Comparison of ENCODE assay signal across 22 cellular contexts in genomic region chr12:49335118-49335954, GRCh38. TPM values are rescaled to one million over a fixed set of nuclear protein-coding genes. Genes with fewer than 3 reads are reported as not detected.
DNase-seq lines count a peak whose midpoint lies in the region; ATAC-seq, FAIRE-seq and TF ChIP-seq lines count a peak whose summit lies in the region.
"Had no signal": no experiment of that assay in that cellular context is flagged by ENCODE, and none has a peak within 500 bp of the region (broad histone marks: within the 10 kb centered on the region; RNA-seq: fewer than 3 reads in every experiment).

No MANE protein-coding gene starts in this region.

- TF ChIP-seq POLR2A in HepG2 (IDR thresholded peaks at IDR 0.05; ENCODE audit: insufficient read depth in 1 of 2, low read depth in 2 of 2, low read length in 2 of 2) (no peak), sigmoid colon (IDR thresholded peaks at IDR 0.05) (no peak)

- no peak overlapping the region for H3K4me3 Mint-ChIP-seq in activated CD4-positive, alpha-beta T cell treated with anti-CD3 and anti-CD28 coated beads, Interleukin-2, amount 10 ng/mL, durations not matched to agents 7 days and 5 days
- H3K4me3 Mint-ChIP-seq in T-helper 17 cell = peak overlapping the region; percentile 21

- intact Hi-C loops in HepG2 (cut with micrococcal nuclease; ENCODE audit: unreplicated experiment) (no loop called here), sigmoid colon (cut with DNase I) (loop anchor here (5.0 kb wide), 1 partner anchor 48 kb away; no protein-coding TSS in a partner anchor)

- no peak for DNase-seq in activated CD4-positive, alpha-beta T cell treated with anti-CD3 and anti-CD28 coated beads, Interleukin-2, amount 10 ng/mL, durations not matched to agents 7 days and 5 days
- DNase-seq in activated CD4-positive, alpha-beta T cell treated with anti-CD3 and anti-CD28 coated beads, Interleukin-2, amount 50 U/mL, for 48 hours = no peak
- DNase-seq in T-helper 17 cell = no peak
- no peak for DNase-seq in HepG2 (ENCODE audit: low spot score)
- peak; percentile 42 for DNase-seq in sigmoid colon
- DNase-seq in NCI-H446 (lab: John Stamatoyannopoulos, UW) = no peak
- DNase-seq: activated CD4-positive, alpha-beta T cell treated with anti-CD3 and anti-CD28 coated beads, Interleukin-2, amount 50 U/mL, for 4 hours; DMS79; Kasumi-1; left colon; NCI-H1105 treated with DMSO at 0.1 percent for 48 hours; NCI-H82; PC-3 had no signal

- no peaks in the 10 kb centered on the region for H3K9me3 ChIP-seq in T-helper 17 cell (ENCODE audit: control insufficient read depth, low read length, poor library complexity, severe bottlenecking)
- no peaks in the 10 kb centered on the region for H3K9me3 ChIP-seq in HepG2 (ENCODE audit: low read length)
- no peaks in the 10 kb centered on the region for H3K9me3 ChIP-seq in sigmoid colon
- H3K9me3 ChIP-seq: A549, tibial nerve had no signal

- no peak for TF ChIP-seq RAD21 in HepG2 (CRISPR knock-in tag; IDR thresholded peaks at IDR 0.05)

- CTCF ChIA-PET in activated CD4-positive, alpha-beta T cell treated with anti-CD3 and anti-CD28 coated beads, Interleukin-2, amount 10 ng/mL, durations not matched to agents 7 days and 5 days (lab: Charles Lee) = interaction anchor here (1.0 to 4.6 kb wide), 4 partner anchors 11 to 246 kb away, joined by 3 to 29 read pairs (median 5); partner anchors contain the start of gene TROAP
- CTCF ChIA-PET in HepG2 (lab: Yijun Ruan, JAX; ENCODE audit: low intra/inter-chr PET ratio, low total read pairs) = interaction anchor here (1.3 kb wide), 1 partner anchor 46 kb away, joined by 4 read pairs; no protein-coding TSS in a partner anchor

- H3K27me3 ChIP-seq in HepG2 (ENCODE audit: control insufficient read depth in 1 of 2, insufficient read depth in 2 of 2, low read length in 2 of 2) (peaks cover 2 to 47% of the 10 kb centered on the region in 2 experiments; a peak in 4 of 5 replicates), sigmoid colon (peaks cover 37 to 97% (median 63%) of the 10 kb centered on the region in 3 donors)

- peaks cover 34% of the 10 kb centered on the region for H3K4me1 Mint-ChIP-seq in activated CD4-positive, alpha-beta T cell treated with anti-CD3 and anti-CD28 coated beads, Interleukin-2, amount 10 ng/mL, durations not matched to agents 7 days and 5 days
- peaks cover 24% of the 10 kb centered on the region for H3K4me1 Mint-ChIP-seq in T-helper 17 cell

- POLR2A ChIA-PET in activated CD4-positive, alpha-beta T cell treated with anti-CD3 and anti-CD28 coated beads, Interleukin-2, amount 10 ng/mL, durations not matched to agents 7 days and 5 days (lab: Charles Lee) = no interaction called here
- POLR2A ChIA-PET in HepG2 (lab: Yijun Ruan, JAX) = interaction anchor here (1.0 kb wide), 1 partner anchor 12 kb away, joined by 3 read pairs; no protein-coding TSS in a partner anchor

- no TSS peak for BruUV-seq in HepG2 (replicated peaks; lab: Mats Ljungman, UMichigan)

- H3K9ac ChIP-seq in HepG2 (ENCODE audit: insufficient read depth, low read depth, low read length) = no peak overlapping the region

- peaks cover 75% of the 10 kb centered on the region for H3K27me3 Mint-ChIP-seq in activated CD4-positive, alpha-beta T cell treated with anti-CD3 and anti-CD28 coated beads, Interleukin-2, amount 10 ng/mL, durations not matched to agents 7 days and 5 days
- H3K27me3 Mint-ChIP-seq in T-helper 17 cell = peaks cover 75% of the 10 kb centered on the region

- no peak overlapping the region for H2AFZ ChIP-seq in HepG2 (ENCODE audit: low read length)

- no peaks in the 10 kb centered on the region for H3K9me3 Mint-ChIP-seq in activated CD4-positive, alpha-beta T cell treated with anti-CD3 and anti-CD28 coated beads, Interleukin-2, amount 10 ng/mL, durations not matched to agents 7 days and 5 days

- TF ChIP-seq EP300 in HepG2 (IDR thresholded peaks at IDR 0.05; ENCODE audit: low read depth in 2 of 2, low read length in 2 of 2) (no peak), HepG2 (CRISPR knock-in tag; IDR thresholded peaks at IDR 0.05; ENCODE audit: borderline replicate concordance) (no peak), sigmoid colon (IDR thresholded peaks at IDR 0.05) (no peak)

- ATAC-seq in T-helper 17 cell (no peak), HepG2 (no peak), HG03442 (IDR thresholded peaks at IDR 0.05; ENCODE audit: unreplicated experiment) (no peak), HG02981 (IDR thresholded peaks at IDR 0.05; ENCODE audit: unreplicated experiment) (no peak)
- ATAC-seq: A549, left colon, PC-3 had no signal

- H3K36me3 ChIP-seq in HepG2 (replicated peaks in 1 of 2; ENCODE audit: control insufficient read depth in 1 of 2, insufficient read depth in 2 of 2, low read length in 2 of 2) (peaks cover 2 to 6% of the 10 kb centered on the region in 2 experiments; a peak in 2 of 5 replicates), sigmoid colon (no peaks in the 10 kb centered on the region)
- H3K36me3 ChIP-seq: tibial nerve had no signal

- 70% methylated on average over 16 of the region's 16 CpGs for WGBS in HepG2 (ENCODE audit: low lambda C conversion rate)
- whole genome bisulfite sequencing in sigmoid colon, 2 donors = 56 to 70% methylated on average over 16 of the region's 16 CpGs

- in situ Hi-C loops in HepG2 (cut with HindIII; ENCODE audit: extremely low pct_ligation_motif_present, low pct_unique_long_range_greater_than_20kb) = no loop called here

- peaks cover 30% of the 10 kb centered on the region for H3K4me1 ChIP-seq in HepG2 (ENCODE audit: insufficient read depth, low read length)
- peaks cover 0 to 33% (median 23%) of the 10 kb centered on the region in 4 donors for H3K4me1 ChIP-seq in sigmoid colon

- H3K27ac Mint-ChIP-seq in activated CD4-positive, alpha-beta T cell treated with anti-CD3 and anti-CD28 coated beads, Interleukin-2, amount 10 ng/mL, durations not matched to agents 7 days and 5 days = peak overlapping the region; percentile 61
- no peak overlapping the region for H3K27ac Mint-ChIP-seq in T-helper 17 cell
- H3K27ac Mint-ChIP-seq: CD14-positive monocyte had no signal

- no peak for FAIRE-seq in HepG2 (lab: Jason Lieb, UNC)
- FAIRE-seq: A549, GM18507, H54 had no signal

- H3K27ac ChIP-seq in HepG2 (ENCODE audit: extremely low read length, insufficient read depth, low read length) (no peak overlapping the region), sigmoid colon (no peak overlapping the region)
- H3K27ac ChIP-seq: tibial nerve had no signal

- no peaks in the 10 kb centered on the region for H3K79me2 ChIP-seq in HepG2 (ENCODE audit: insufficient read depth, low read length)

- H3K36me3 Mint-ChIP-seq in activated CD4-positive, alpha-beta T cell treated with anti-CD3 and anti-CD28 coated beads, Interleukin-2, amount 10 ng/mL, durations not matched to agents 7 days and 5 days (ENCODE audit: low read depth) = peaks cover 20% of the 10 kb centered on the region
- H3K36me3 Mint-ChIP-seq in T-helper 17 cell (ENCODE audit: low read depth) = peaks cover 2% of the 10 kb centered on the region

- H4K20me1 ChIP-seq in HepG2 (ENCODE audit: insufficient read depth, low read length) = no peaks in the 10 kb centered on the region

- TF ChIP-seq CTCF in HepG2 (CRISPR knock-in tag; IDR thresholded peaks at IDR 0.05) (no peak), sigmoid colon (IDR thresholded peaks at IDR 0.05) (no peak)

- H3K4me3 ChIP-seq in HepG2 (replicated peaks in 1 of 3; ENCODE audit: insufficient read depth in 1 of 3, low read depth in 2 of 3, low read length in 3 of 3) (no peak overlapping the region), sigmoid colon (no peak overlapping the region)
- H3K4me3 ChIP-seq: tibial nerve had no signal

- H3K4me2 ChIP-seq in HepG2 (ENCODE audit: low read depth, low read length) = no peak overlapping the region

RNA-seq across cellular contexts. Expression of gene C1QL4, which starts 1.7 kb away (rescaled TPM):
- total RNA-seq in activated CD4-positive, alpha-beta T cell treated with anti-CD3 and anti-CD28 coated beads, Interleukin-2, amount 10 ng/mL, durations not matched to agents 7 days and 5 days = not detected
- total RNA-seq in T-helper 17 cell (not detected), HepG2 (2016; rRNA removed; fragmentation: Illumina TruSeq; extraction: Trizol) (not detected in 2 replicates), sigmoid colon (not detected)
- total RNA-seq in HepG2 (2016; cell fraction: cytosol; rRNA removed; fragmentation: Illumina TruSeq; extraction: Trizol; ENCODE audit: low read depth) = not detected in 2 replicates
- not detected in 2 replicates for total RNA-seq in HepG2 (2016; cell fraction: insoluble cytoplasmic fraction; rRNA removed; fragmentation: Illumina TruSeq; extraction: Trizol)
- total RNA-seq in HepG2 (2016; cell fraction: membrane; rRNA removed; fragmentation: Illumina TruSeq; extraction: Trizol) = not detected in 2 replicates
- total RNA-seq in HepG2 (2016; cell fraction: nucleus; rRNA removed; fragmentation: Illumina TruSeq; extraction: Trizol) = not detected in 2 replicates
- polyA plus RNA-seq in HepG2 (2011; rRNA removed) (0.03 TPM in 2 replicates), sigmoid colon (under 1 TPM in 1 of 3 donors, not detected in 2; 0.03 TPM)
- polyA plus RNA-seq in HepG2 (2011; cell fraction: cytosol; rRNA removed) = 0.06 and 0.08 TPM in 2 replicates
- 0.07 TPM in 1 of 2 replicates, not detected in the other for polyA plus RNA-seq in HepG2 (2011; cell fraction: nucleus; rRNA removed)
- 0.07 and 0.12 TPM in 2 replicates for polyA plus RNA-seq in HepG2 (2012)
- not detected in 2 replicates for polyA plus RNA-seq in HepG2 (2016; cell fraction: cytosol; fragmentation: Illumina TruSeq; extraction: Trizol; ENCODE audit: low read depth)
- not detected in 2 replicates for polyA plus RNA-seq in HepG2 (2016; cell fraction: insoluble cytoplasmic fraction; fragmentation: Illumina TruSeq; extraction: Trizol; ENCODE audit: low read depth)
- not detected in 2 replicates for polyA plus RNA-seq in HepG2 (2016; cell fraction: membrane; fragmentation: Illumina TruSeq; extraction: Trizol; ENCODE audit: low read depth)
- polyA plus RNA-seq in HepG2 (2016; cell fraction: nucleus; fragmentation: Illumina TruSeq; extraction: Trizol; ENCODE audit: insufficient read depth, low read depth) = not detected in 2 replicates
- 0.09 TPM in 1 of 2 replicates, not detected in the other for polyA minus RNA-seq in HepG2 (2011; rRNA and poly(A)+ RNA removed; ENCODE audit: low replicate concordance)
- polyA minus RNA-seq in HepG2 (2011; cell fraction: cytosol; rRNA and poly(A)+ RNA removed) = not detected in 2 replicates
- polyA minus RNA-seq in HepG2 (2011; cell fraction: nucleus; rRNA and poly(A)+ RNA removed) = not detected in 2 replicates
- total RNA-seq: fibroblast of villous mesenchyme, left colon, tibial nerve had no signal
- polyA plus RNA-seq: CD14-positive monocyte had no signal

RNA-seq across cellular contexts. Expression of gene DNAJC22, which starts 11.4 kb away (rescaled TPM):
- total RNA-seq in activated CD4-positive, alpha-beta T cell treated with anti-CD3 and anti-CD28 coated beads, Interleukin-2, amount 10 ng/mL, durations not matched to agents 7 days and 5 days = not detected
- total RNA-seq in T-helper 17 cell = not detected
- 23.0 and 31.7 TPM in 2 replicates for total RNA-seq in HepG2 (2016; rRNA removed; fragmentation: Illumina TruSeq; extraction: Trizol)
- total RNA-seq in HepG2 (2016; cell fraction: cytosol; rRNA removed; fragmentation: Illumina TruSeq; extraction: Trizol; ENCODE audit: low read depth) = 8.6 and 10.6 TPM in 2 replicates
- 28.2 and 31.3 TPM in 2 replicates for total RNA-seq in HepG2 (2016; cell fraction: insoluble cytoplasmic fraction; rRNA removed; fragmentation: Illumina TruSeq; extraction: Trizol)
- total RNA-seq in HepG2 (2016; cell fraction: membrane; rRNA removed; fragmentation: Illumina TruSeq; extraction: Trizol) = 31.0 and 32.2 TPM in 2 replicates
- 18.7 and 28.7 TPM in 2 replicates for total RNA-seq in HepG2 (2016; cell fraction: nucleus; rRNA removed; fragmentation: Illumina TruSeq; extraction: Trizol)
- polyA plus RNA-seq in HepG2 (2011; rRNA removed) = 25.2 and 25.3 TPM in 2 replicates
- 21.8 and 23.4 TPM in 2 replicates for polyA plus RNA-seq in HepG2 (2011; cell fraction: cytosol; rRNA removed)
- 17.7 and 19.2 TPM in 2 replicates for polyA plus RNA-seq in HepG2 (2011; cell fraction: nucleus; rRNA removed)
- 12.3 and 19.2 TPM in 2 replicates for polyA plus RNA-seq in HepG2 (2012)
- polyA plus RNA-seq in HepG2 (2016; cell fraction: cytosol; fragmentation: Illumina TruSeq; extraction: Trizol; ENCODE audit: low read depth) = 8.0 and 8.6 TPM in 2 replicates
- 23.5 TPM in 2 replicates for polyA plus RNA-seq in HepG2 (2016; cell fraction: insoluble cytoplasmic fraction; fragmentation: Illumina TruSeq; extraction: Trizol; ENCODE audit: low read depth)
- polyA plus RNA-seq in HepG2 (2016; cell fraction: membrane; fragmentation: Illumina TruSeq; extraction: Trizol; ENCODE audit: low read depth) = 19.8 and 20.5 TPM in 2 replicates
- polyA plus RNA-seq in HepG2 (2016; cell fraction: nucleus; fragmentation: Illumina TruSeq; extraction: Trizol; ENCODE audit: insufficient read depth, low read depth) = 33.4 and 37.4 TPM in 2 replicates
- polyA minus RNA-seq in HepG2 (2011; rRNA and poly(A)+ RNA removed; ENCODE audit: low replicate concordance) = 5.2 and 42.6 TPM in 2 replicates
- 11.0 and 11.7 TPM in 2 replicates for polyA minus RNA-seq in HepG2 (2011; cell fraction: cytosol; rRNA and poly(A)+ RNA removed)
- 13.9 and 17.5 TPM in 2 replicates for polyA minus RNA-seq in HepG2 (2011; cell fraction: nucleus; rRNA and poly(A)+ RNA removed)
- under 1 TPM in 3 of 4 donors, not detected in 1; under 0.01 to 0.28 (median 0.16) TPM for total RNA-seq in sigmoid colon
- polyA plus RNA-seq in sigmoid colon = 10 to 100 TPM in 1 of 3 donors, 1 to 10 TPM in 2; 4.6 to 12.8 (median 7.8) TPM
- total RNA-seq: tibial nerve had no signal
- polyA plus RNA-seq: CD14-positive monocyte had no signal

RNA-seq across cellular contexts. Expression of gene TROAP, which starts 12.3 kb away (rescaled TPM):
- 100 to 1,000 TPM; 111 to 115 TPM for total RNA-seq in activated CD4-positive, alpha-beta T cell treated with anti-CD3 and anti-CD28 coated beads, Interleukin-2, amount 10 ng/mL, durations not matched to agents 7 days and 5 days
- under 1 TPM in 1 of 2 donors, not detected in 1; 0.55 TPM for total RNA-seq in T-helper 17 cell
- 27.0 and 30.9 TPM in 2 replicates for total RNA-seq in HepG2 (2016; rRNA removed; fragmentation: Illumina TruSeq; extraction: Trizol)
- total RNA-seq in HepG2 (2016; cell fraction: cytosol; rRNA removed; fragmentation: Illumina TruSeq; extraction: Trizol; ENCODE audit: low read depth) = 39.0 and 40.8 TPM in 2 replicates
- 23.8 and 32.4 TPM in 2 replicates for total RNA-seq in HepG2 (2016; cell fraction: insoluble cytoplasmic fraction; rRNA removed; fragmentation: Illumina TruSeq; extraction: Trizol)
- 29.7 and 31.6 TPM in 2 replicates for total RNA-seq in HepG2 (2016; cell fraction: membrane; rRNA removed; fragmentation: Illumina TruSeq; extraction: Trizol)
- 29.6 and 32.8 TPM in 2 replicates for total RNA-seq in HepG2 (2016; cell fraction: nucleus; rRNA removed; fragmentation: Illumina TruSeq; extraction: Trizol)
- polyA plus RNA-seq in HepG2 (2011; rRNA removed) = 14.8 and 22.5 TPM in 2 replicates
- polyA plus RNA-seq in HepG2 (2011; cell fraction: cytosol; rRNA removed) = 5.9 and 12.4 TPM in 2 replicates
- 41.8 and 61.6 TPM in 2 replicates for polyA plus RNA-seq in HepG2 (2011; cell fraction: nucleus; rRNA removed)
- 10.3 and 16.7 TPM in 2 replicates for polyA plus RNA-seq in HepG2 (2012)
- polyA plus RNA-seq in HepG2 (2016; cell fraction: cytosol; fragmentation: Illumina TruSeq; extraction: Trizol; ENCODE audit: low read depth) = 31.5 and 36.5 TPM in 2 replicates
- 34.0 and 36.9 TPM in 2 replicates for polyA plus RNA-seq in HepG2 (2016; cell fraction: insoluble cytoplasmic fraction; fragmentation: Illumina TruSeq; extraction: Trizol; ENCODE audit: low read depth)
- 22.9 and 31.7 TPM in 2 replicates for polyA plus RNA-seq in HepG2 (2016; cell fraction: membrane; fragmentation: Illumina TruSeq; extraction: Trizol; ENCODE audit: low read depth)
- 91.9 and 95.0 TPM in 2 replicates for polyA plus RNA-seq in HepG2 (2016; cell fraction: nucleus; fragmentation: Illumina TruSeq; extraction: Trizol; ENCODE audit: insufficient read depth, low read depth)
- 20.0 and 123 TPM in 2 replicates for polyA minus RNA-seq in HepG2 (2011; rRNA and poly(A)+ RNA removed; ENCODE audit: low replicate concordance)
- 6.9 and 7.2 TPM in 2 replicates for polyA minus RNA-seq in HepG2 (2011; cell fraction: cytosol; rRNA and poly(A)+ RNA removed)
- 28.0 and 47.6 TPM in 2 replicates for polyA minus RNA-seq in HepG2 (2011; cell fraction: nucleus; rRNA and poly(A)+ RNA removed)
- total RNA-seq in sigmoid colon = under 1 TPM in 1 of 4 donors, not detected in 3; 0.36 TPM
- 10 to 100 TPM in 1 of 3 donors, 1 to 10 TPM in 2; 4.8 to 25.7 (median 5.1) TPM for polyA plus RNA-seq in sigmoid colon
- polyA plus RNA-seq: CD14-positive monocyte had no signal

RNA-seq across cellular contexts. Expression of gene SPATS2, which starts 31.9 kb away (rescaled TPM):
- total RNA-seq in activated CD4-positive, alpha-beta T cell treated with anti-CD3 and anti-CD28 coated beads, Interleukin-2, amount 10 ng/mL, durations not matched to agents 7 days and 5 days = 10 to 100 TPM; 12.8 to 20.3 TPM
- 1 to 10 TPM; 5.2 TPM for total RNA-seq in T-helper 17 cell
- total RNA-seq in HepG2 (2016; rRNA removed; fragmentation: Illumina TruSeq; extraction: Trizol) = 19.3 and 27.2 TPM in 2 replicates
- total RNA-seq in HepG2 (2016; cell fraction: cytosol; rRNA removed; fragmentation: Illumina TruSeq; extraction: Trizol; ENCODE audit: low read depth) = 20.9 and 21.2 TPM in 2 replicates
- 19.2 and 23.0 TPM in 2 replicates for total RNA-seq in HepG2 (2016; cell fraction: insoluble cytoplasmic fraction; rRNA removed; fragmentation: Illumina TruSeq; extraction: Trizol)
- 22.6 and 23.1 TPM in 2 replicates for total RNA-seq in HepG2 (2016; cell fraction: membrane; rRNA removed; fragmentation: Illumina TruSeq; extraction: Trizol)
- 16.9 and 19.5 TPM in 2 replicates for total RNA-seq in HepG2 (2016; cell fraction: nucleus; rRNA removed; fragmentation: Illumina TruSeq; extraction: Trizol)
- polyA plus RNA-seq in HepG2 (2011; rRNA removed) = 24.9 and 28.1 TPM in 2 replicates
- polyA plus RNA-seq in HepG2 (2011; cell fraction: cytosol; rRNA removed) = 16.7 and 21.9 TPM in 2 replicates
- polyA plus RNA-seq in HepG2 (2011; cell fraction: nucleus; rRNA removed) = 15.8 and 19.7 TPM in 2 replicates
- 13.4 and 17.4 TPM in 2 replicates for polyA plus RNA-seq in HepG2 (2012)
- polyA plus RNA-seq in HepG2 (2016; cell fraction: cytosol; fragmentation: Illumina TruSeq; extraction: Trizol; ENCODE audit: low read depth) = 5.2 and 7.9 TPM in 2 replicates
- 30.6 and 32.3 TPM in 2 replicates for polyA plus RNA-seq in HepG2 (2016; cell fraction: insoluble cytoplasmic fraction; fragmentation: Illumina TruSeq; extraction: Trizol; ENCODE audit: low read depth)
- 16.0 and 17.8 TPM in 2 replicates for polyA plus RNA-seq in HepG2 (2016; cell fraction: membrane; fragmentation: Illumina TruSeq; extraction: Trizol; ENCODE audit: low read depth)
- polyA plus RNA-seq in HepG2 (2016; cell fraction: nucleus; fragmentation: Illumina TruSeq; extraction: Trizol; ENCODE audit: insufficient read depth, low read depth) = 32.3 and 37.2 TPM in 2 replicates
- polyA minus RNA-seq in HepG2 (2011; rRNA and poly(A)+ RNA removed; ENCODE audit: low replicate concordance) = 36.5 and 107 TPM in 2 replicates
- polyA minus RNA-seq in HepG2 (2011; cell fraction: cytosol; rRNA and poly(A)+ RNA removed) = 22.7 and 27.1 TPM in 2 replicates
- 41.5 and 48.9 TPM in 2 replicates for polyA minus RNA-seq in HepG2 (2011; cell fraction: nucleus; rRNA and poly(A)+ RNA removed)
- 10 to 100 TPM; 10.3 to 32.1 (median 13.4) TPM for total RNA-seq in sigmoid colon
- 10 to 100 TPM in 2 of 3 donors, 1 to 10 TPM in 1; 6.9 to 13.8 (median 11.0) TPM for polyA plus RNA-seq in sigmoid colon

RNA-seq across cellular contexts. Expression of gene PRPH, which starts 40.4 kb away (rescaled TPM):
- total RNA-seq in activated CD4-positive, alpha-beta T cell treated with anti-CD3 and anti-CD28 coated beads, Interleukin-2, amount 10 ng/mL, durations not matched to agents 7 days and 5 days = not detected
- total RNA-seq in T-helper 17 cell (not detected), HepG2 (2016; rRNA removed; fragmentation: Illumina TruSeq; extraction: Trizol) (not detected in 2 replicates), sigmoid colon (10 to 100 TPM; 19.7 to 56.2 (median 38.6) TPM)
- total RNA-seq in HepG2 (2016; cell fraction: cytosol; rRNA removed; fragmentation: Illumina TruSeq; extraction: Trizol; ENCODE audit: low read depth) = not detected in 2 replicates
- total RNA-seq in HepG2 (2016; cell fraction: insoluble cytoplasmic fraction; rRNA removed; fragmentation: Illumina TruSeq; extraction: Trizol) = not detected in 2 replicates
- not detected in 2 replicates for total RNA-seq in HepG2 (2016; cell fraction: membrane; rRNA removed; fragmentation: Illumina TruSeq; extraction: Trizol)
- total RNA-seq in HepG2 (2016; cell fraction: nucleus; rRNA removed; fragmentation: Illumina TruSeq; extraction: Trizol) = not detected in 2 replicates
- polyA plus RNA-seq in HepG2 (2011; rRNA removed) (0.12 and 0.51 TPM in 2 replicates), sigmoid colon (10 to 100 TPM in 1 of 3 donors, 1 to 10 TPM in 1, under 1 TPM in 1; 0.46 to 31.8 (median 2.4) TPM)
- polyA plus RNA-seq in HepG2 (2011; cell fraction: cytosol; rRNA removed) = 0.44 and 0.54 TPM in 2 replicates
- polyA plus RNA-seq in HepG2 (2011; cell fraction: nucleus; rRNA removed) = 0.16 and 0.35 TPM in 2 replicates
- polyA plus RNA-seq in HepG2 (2012) = 0.36 TPM in 1 of 2 replicates, not detected in the other
- not detected in 2 replicates for polyA plus RNA-seq in HepG2 (2016; cell fraction: cytosol; fragmentation: Illumina TruSeq; extraction: Trizol; ENCODE audit: low read depth)
- polyA plus RNA-seq in HepG2 (2016; cell fraction: insoluble cytoplasmic fraction; fragmentation: Illumina TruSeq; extraction: Trizol; ENCODE audit: low read depth) = not detected in 2 replicates
- polyA plus RNA-seq in HepG2 (2016; cell fraction: membrane; fragmentation: Illumina TruSeq; extraction: Trizol; ENCODE audit: low read depth) = 0.17 TPM in 1 of 2 replicates, not detected in the other
- not detected in 2 replicates for polyA plus RNA-seq in HepG2 (2016; cell fraction: nucleus; fragmentation: Illumina TruSeq; extraction: Trizol; ENCODE audit: insufficient read depth, low read depth)
- 0.08 and 0.51 TPM in 2 replicates for polyA minus RNA-seq in HepG2 (2011; rRNA and poly(A)+ RNA removed; ENCODE audit: low replicate concordance)
- not detected in 2 replicates for polyA minus RNA-seq in HepG2 (2011; cell fraction: cytosol; rRNA and poly(A)+ RNA removed)
- not detected in 2 replicates for polyA minus RNA-seq in HepG2 (2011; cell fraction: nucleus; rRNA and poly(A)+ RNA removed)
- total RNA-seq: fibroblast of villous mesenchyme, SK-MEL-5 had no signal
- polyA plus RNA-seq: CD14-positive monocyte had no signal

Comparison
In these comparisons a context has a peak if more than half of its experiments do, and no peak if none do; other contexts are left out.
1. RNA of gene DNAJC22, which starts 11.4 kb away (total RNA-seq): 8.6 to 32.2 TPM in HepG2; under 0.01 to 0.28 TPM in sigmoid colon, not detected in T-helper 17 cell and not detected in activated CD4-positive, alpha-beta T cell treated with anti-CD3 and anti-CD28 coated beads, Interleukin-2, amount 10 ng/mL, durations not matched to agents 7 days and 5 days; every median in the first group is over 4 times any median in the second.
2. RNA of gene TROAP, which starts 12.3 kb away (total RNA-seq): 111 to 115 TPM in activated CD4-positive, alpha-beta T cell treated with anti-CD3 and anti-CD28 coated beads, Interleukin-2, amount 10 ng/mL, durations not matched to agents 7 days and 5 days and 23.8 to 40.8 TPM in HepG2; 0.55 TPM in T-helper 17 cell and 0.36 TPM in sigmoid colon; every median in the first group is over 10 times any median in the second.